24 cellular contexts compared by ENCODE assay signal in genomic region chr2:98394595-98395153, GRCh38. TPM values are rescaled to one million over a fixed set of nuclear protein-coding genes. Genes with fewer than 3 reads are reported as not detected.
A peak's percentile ranks its signal among the peaks of the same experiment; 100 is the strongest.
DNase-seq lines count a peak whose midpoint lies in the region; ATAC-seq, FAIRE-seq and TF ChIP-seq lines count a peak whose summit lies in the region.
"Had no signal": no experiment of that assay in that cellular context is flagged by ENCODE, and none has a peak within 500 bp of the region (broad histone marks: within the 10 kb centered on the region; RNA-seq: fewer than 3 reads in every experiment).

No MANE protein-coding gene starts in this region.

- intact Hi-C loops in endothelial cell of umbilical vein (cut with micrococcal nuclease): no loop called here

- H3K9me1 ChIP-seq in endothelial cell of umbilical vein (replicated peaks; ENCODE audit: control insufficient read depth, extremely low read depth, insufficient read depth, low read length): no peaks in the 10 kb centered on the region

- no TSS peak for BruUV-seq in endothelial cell of umbilical vein (replicated peaks; lab: Mats Ljungman, UMichigan)

- DNase-seq in HAP-1 (ENCODE audit: low spot score in 2 of 2): peak; percentile 32 to 75
- DNase-seq in adipocyte (ENCODE audit: low read depth): peak; percentile 4
- peak; percentile 84 for DNase-seq in endothelial cell of umbilical vein (ENCODE audit: low read depth, low spot score)
- DNase-seq in putamen (ENCODE audit: low spot score): peak; percentile 21
- DNase-seq in central memory CD4-positive, alpha-beta T cell: no peak
- DNase-seq in NCI-H69 (lab: John Stamatoyannopoulos, UW): no peak
- DNase-seq: activated CD4-positive, alpha-beta T cell treated with anti-CD3 and anti-CD28 coated beads for 36 hours; activated CD8-positive, alpha-beta T cell treated with anti-CD3 and anti-CD28 coated beads for 36 hours; activated naive CD4-positive, alpha-beta T cell treated with anti-CD3 and anti-CD28 coated beads, Interleukin-2, amount 50 U/mL, for 16 hours; aorta; C1 segment of cervical spinal cord; DMS79 treated with DMSO at 0.1 percent for 48 hours; hippocampal formation; NCI-H1436; NCI-H2081 treated with DMSO at 0.1 percent for 48 hours; NCI-H345; occipital lobe; SHP77; stimulated activated CD4-positive, alpha-beta T cell treated with anti-CD3 and anti-CD28 coated beads, Interleukin-15, amount 100 ng/mL, for 24 hours; stimulated activated CD4-positive, alpha-beta T cell treated with anti-CD3 and anti-CD28 coated beads, Interleukin-4, amount 100 ng/mL, for 4 hours; T-helper 9 cell had no signal

- H3K27me3 ChIP-seq in HAP-1 (ENCODE audit: low read depth): peaks cover 5% of the 10 kb centered on the region; the same call in 1 of the 2 replicates
- H3K27me3 ChIP-seq in adipocyte (replicated peaks; ENCODE audit: control insufficient read depth, insufficient read depth, low read length): peaks cover 16% of the 10 kb centered on the region
- peaks cover 4 to 5% of the 10 kb centered on the region in 2 experiments for H3K27me3 ChIP-seq in endothelial cell of umbilical vein (ENCODE audit: control insufficient read depth in 2 of 2, insufficient read depth in 2 of 2, low read length in 2 of 2)

- H3K4me1 ChIP-seq in HAP-1: peaks cover 12% of the 10 kb centered on the region
- H3K4me1 ChIP-seq in adipocyte (ENCODE audit: control insufficient read depth, insufficient read depth, low read length): peaks cover 4% of the 10 kb centered on the region
- peaks cover 17% of the 10 kb centered on the region for H3K4me1 ChIP-seq in endothelial cell of umbilical vein (ENCODE audit: control insufficient read depth, extremely low read depth, insufficient read depth, low read length)

- no peak for TF ChIP-seq CTCF in endothelial cell of umbilical vein (IDR thresholded peaks at IDR 0.05; ENCODE audit: extremely low read depth in 1 of 2, insufficient read depth in 1 of 2, low read depth in 1 of 2, low read length in 2 of 2)

- CTCF ChIA-PET in endothelial cell of umbilical vein (lab: Charles Lee): interaction anchor here (0.9 to 1.4 kb wide), 3 partner anchors 10 to 93 kb away, joined by 3 to 8 read pairs (median 5); no protein-coding TSS in a partner anchor

- H3K4me2 ChIP-seq in endothelial cell of umbilical vein (ENCODE audit: insufficient read depth, low read length): peak overlapping the region; percentile 85

- no peak for ATAC-seq in HG03108 (IDR thresholded peaks at IDR 0.05; ENCODE audit: unreplicated experiment)
- ATAC-seq: activated CD4-positive, alpha-beta T cell treated with anti-CD3 and anti-CD28 coated beads for 36 hours; activated CD8-positive, alpha-beta T cell treated with anti-CD3 and anti-CD28 coated beads for 36 hours; natural killer cell treated with Interleukin-12 subunit alpha and Interleukin-12 subunit beta and Interleukin-15 and Interleukin-18, amount 100 ng/mL, for 72 hours had no signal

- peak; percentile 92 for FAIRE-seq in endothelial cell of umbilical vein (lab: Jason Lieb, UNC)

- H3K27ac ChIP-seq in endothelial cell of umbilical vein (ENCODE audit: insufficient read depth, low read depth, low read length): peak overlapping the region; percentile 43

- in situ Hi-C loops in HAP-1 (cut with MboI; ENCODE audit: low sequenced_read_pairs): no loop called here

- no peaks in the 10 kb centered on the region for H4K20me1 ChIP-seq in endothelial cell of umbilical vein (replicated peaks; ENCODE audit: control insufficient read depth, extremely low read depth, insufficient read depth, low read length)

- H3K9ac ChIP-seq in adipocyte (ENCODE audit: low read length) (no peak overlapping the region), endothelial cell of umbilical vein (replicated peaks; ENCODE audit: extremely low read depth, insufficient read depth, low read length) (no peak overlapping the region)

- TF ChIP-seq POLR2A in endothelial cell of umbilical vein (IDR thresholded peaks at IDR 0.05; ENCODE audit: low read depth, low read length): no peak

- POLR2A ChIA-PET in endothelial cell of umbilical vein (lab: Charles Lee): no interaction called here

- no peaks in the 10 kb centered on the region for H3K36me3 ChIP-seq in HAP-1 (replicated peaks)
- no peaks in the 10 kb centered on the region for H3K36me3 ChIP-seq in adipocyte (ENCODE audit: control insufficient read depth, insufficient read depth, low read length, severe bottlenecking)
- no peaks in the 10 kb centered on the region for H3K36me3 ChIP-seq in endothelial cell of umbilical vein (ENCODE audit: control insufficient read depth in 2 of 2, extremely low read depth in 1 of 2, insufficient read depth in 2 of 2, low read length in 2 of 2)

- dilution Hi-C loops in endothelial cell of umbilical vein (cut with MboI; ENCODE audit: extremely low pct_ligation_motif_present, low sequenced_read_pairs): no loop called here

- H3K9me3 ChIP-seq in HAP-1: no peaks in the 10 kb centered on the region
- no peaks in the 10 kb centered on the region for H3K9me3 ChIP-seq in adipocyte (ENCODE audit: control insufficient read depth, low read length)
- H3K9me3 ChIP-seq in endothelial cell of umbilical vein (replicated peaks; ENCODE audit: control insufficient read depth, insufficient read depth, low read length): no peaks in the 10 kb centered on the region

- H2AFZ ChIP-seq in endothelial cell of umbilical vein (ENCODE audit: low read depth, low read length): peak overlapping the region; percentile 68

- no peaks in the 10 kb centered on the region for H3K79me2 ChIP-seq in endothelial cell of umbilical vein (ENCODE audit: control insufficient read depth, insufficient read depth, low read length)

- H3K4me3 ChIP-seq in HAP-1 (no peak overlapping the region), adipocyte (ENCODE audit: low read length) (no peak overlapping the region), endothelial cell of umbilical vein (replicated peaks in 1 of 3; ENCODE audit: insufficient read depth in 1 of 3, low read depth in 1 of 3, low read length in 3 of 3) (peak overlapping the region in 1 of 3 experiments; percentile 2)

TF ChIP-seq in endothelial cell of umbilical vein, 7 proteins besides CTCF, POLR2A, EP300 and RAD21:
- TF ChIP-seq JUN (IDR thresholded peaks at IDR 0.05; ENCODE audit: borderline replicate concordance, insufficient read depth, insufficient read length, low read depth) (peak; percentile 34), FOS (IDR thresholded peaks at IDR 0.05; ENCODE audit: borderline replicate concordance, insufficient read depth, low read length) (peak; percentile 86), GATA2 (IDR thresholded peaks at IDR 0.05; ENCODE audit: insufficient read depth, insufficient read length, low read depth, low read length) (peak; percentile 49), MYC (IDR thresholded peaks at IDR 0.05; ENCODE audit: low read depth, low read length) (no peak), POLR2AphosphoS5 (IDR thresholded peaks at IDR 0.05; ENCODE audit: insufficient read depth, low read depth, low read length) (peak; percentile 26), EZH2 (IDR thresholded peaks at IDR 0.05; ENCODE audit: borderline replicate concordance, low read depth, low read length, severe bottlenecking) (no peak)
- TF ChIP-seq, protein P1, sequence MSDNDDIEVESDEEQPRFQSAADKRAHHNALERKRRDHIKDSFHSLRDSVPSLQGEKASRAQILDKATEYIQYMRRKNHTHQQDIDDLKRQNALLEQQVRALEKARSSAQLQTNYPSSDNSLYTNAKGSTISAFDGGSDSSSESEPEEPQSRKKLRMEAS (IDR thresholded peaks at IDR 0.05; ENCODE audit: insufficient read depth, insufficient read length): no peak

RNA-seq across cellular contexts. Expression of gene CNGA3, which starts 48.4 kb away (rescaled TPM):
- not detected in 2 replicates for total RNA-seq in endothelial cell of umbilical vein
- polyA plus RNA-seq in endothelial cell of umbilical vein: not detected in 2 replicates
- not detected in 2 replicates for polyA plus RNA-seq in endothelial cell of umbilical vein (2011; cell fraction: cytosol; rRNA removed)
- polyA plus RNA-seq in endothelial cell of umbilical vein (2011; cell fraction: nucleus; rRNA removed): not detected in 2 replicates
- polyA plus RNA-seq in endothelial cell of umbilical vein (2012): not detected in 2 replicates
- not detected in 2 replicates for polyA minus RNA-seq in endothelial cell of umbilical vein
- not detected for polyA minus RNA-seq in endothelial cell of umbilical vein (2011; cell fraction: cytosol; rRNA and poly(A)+ RNA removed)
- not detected in 2 replicates for polyA minus RNA-seq in endothelial cell of umbilical vein (2011; cell fraction: nucleus; rRNA and poly(A)+ RNA removed)
- total RNA-seq: activated CD4-positive, alpha-beta T cell treated with anti-CD3 and anti-CD28 coated beads for 36 hours; activated CD8-positive, alpha-beta T cell treated with anti-CD3 and anti-CD28 coated beads for 36 hours; aorta; mucosa of gallbladder; natural killer cell treated with Interleukin-12 subunit alpha and Interleukin-12 subunit beta and Interleukin-15 and Interleukin-18, amount 100 ng/mL, for 72 hours had no signal
- polyA plus RNA-seq: aorta had no signal

RNA-seq across cellular contexts. Expression of gene INPP4A, which starts 50.0 kb away (rescaled TPM):
- total RNA-seq in endothelial cell of umbilical vein: 25.7 and 28.8 TPM in 2 replicates
- 11.8 and 14.9 TPM in 2 replicates for polyA plus RNA-seq in endothelial cell of umbilical vein
- polyA plus RNA-seq in endothelial cell of umbilical vein (2011; cell fraction: cytosol; rRNA removed): 14.0 and 14.6 TPM in 2 replicates
- polyA plus RNA-seq in endothelial cell of umbilical vein (2011; cell fraction: nucleus; rRNA removed): 50.6 and 51.0 TPM in 2 replicates
- 16.6 and 18.4 TPM in 2 replicates for polyA plus RNA-seq in endothelial cell of umbilical vein (2012)
- 57.6 and 60.8 TPM in 2 replicates for polyA minus RNA-seq in endothelial cell of umbilical vein
- polyA minus RNA-seq in endothelial cell of umbilical vein (2011; cell fraction: cytosol; rRNA and poly(A)+ RNA removed): 21.2 TPM
- 66.5 and 77.4 TPM in 2 replicates for polyA minus RNA-seq in endothelial cell of umbilical vein (2011; cell fraction: nucleus; rRNA and poly(A)+ RNA removed)

Comparison
In these comparisons a context has a peak if more than half of its experiments do, and no peak if none do; other contexts are left out.
1. DNase-seq: peak in HAP-1 (2 of 2), adipocyte (single experiment), endothelial cell of umbilical vein (single experiment) and putamen (single experiment); none in central memory CD4-positive, alpha-beta T cell (single experiment) and NCI-H69 (single experiment).